ENCODE assay signal across 18 cellular contexts in the genomic region with DNA sequence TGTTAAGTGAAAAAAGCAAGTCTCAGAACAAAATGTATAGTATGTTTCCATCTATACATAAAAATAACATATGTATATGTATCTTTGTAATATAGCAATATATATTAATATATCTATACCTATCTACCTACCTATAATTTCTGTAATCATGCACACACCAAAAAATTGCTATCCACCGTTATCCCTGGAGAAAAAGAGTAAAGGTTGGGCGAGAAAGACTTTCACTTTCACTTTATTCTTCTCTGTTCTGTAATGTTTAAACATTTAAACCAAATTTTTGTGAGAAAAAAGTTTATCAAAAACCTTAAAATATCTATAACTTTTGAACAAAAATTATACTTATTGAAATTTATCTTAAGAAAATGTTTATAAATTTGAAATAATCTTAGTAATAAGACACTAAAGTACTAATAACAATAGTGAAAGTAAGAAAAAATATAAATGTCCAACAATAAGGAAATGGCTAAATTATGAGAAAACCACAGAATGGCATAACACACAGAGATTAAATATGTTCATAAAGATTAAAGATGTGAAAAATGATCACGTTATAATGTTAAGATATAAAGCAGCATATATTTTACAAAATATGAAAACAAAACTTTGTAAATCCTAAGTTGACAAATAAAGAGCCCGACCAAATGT.
A peak's percentile ranks its signal among the peaks of the same experiment; 100 is the strongest.
DNase-seq lines count a peak whose midpoint lies in the region; ATAC-seq and TF ChIP-seq lines count a peak whose summit lies in the region.
"Had no signal": no experiment of that assay in that cellular context is flagged by ENCODE, and none has a peak within 500 bp of the region (broad histone marks: within the 10 kb centered on the region; RNA-seq: fewer than 3 reads in every experiment).

No MANE protein-coding gene starts in this region.

- no peak overlapping the region for H3K18ac ChIP-seq in mesenchymal stem cell (ENCODE audit: low read depth in 1 of 2, low read length in 2 of 2)

- H3K4ac ChIP-seq in mesenchymal stem cell (ENCODE audit: low read depth in 1 of 2, low read length in 2 of 2): no peak overlapping the region

- no CpG with 5 or more reads among the region's 4 CpGs for WGBS in mesenchymal stem cell

- H3K4me3 Mint-ChIP-seq in activated B cell treated with CpG ODN at 0.5 μM for 24 hours: peak overlapping the region; percentile 48
- H3K4me3 Mint-ChIP-seq in activated CD4-positive, alpha-beta T cell treated with anti-CD3 and anti-CD28 coated beads, Interleukin-2, amount 10 ng/mL, durations not matched to agents 7 days and 5 days: no peak overlapping the region

- no peak overlapping the region for H3K27ac Mint-ChIP-seq in activated B cell treated with CpG ODN at 0.5 μM for 24 hours
- H3K27ac Mint-ChIP-seq in activated CD4-positive, alpha-beta T cell treated with anti-CD3 and anti-CD28 coated beads, Interleukin-2, amount 10 ng/mL, durations not matched to agents 7 days and 5 days: no peak overlapping the region
- H3K27ac Mint-ChIP-seq: brain had no signal

- H2AFZ ChIP-seq in mesenchymal stem cell (ENCODE audit: low read depth, low read length): no peak overlapping the region

- no peak overlapping the region for H3K23ac ChIP-seq in mesenchymal stem cell (ENCODE audit: low read length in 2 of 2)

- no peaks in the 10 kb centered on the region for H3K4me1 Mint-ChIP-seq in activated B cell treated with CpG ODN at 0.5 μM for 24 hours
- H3K4me1 Mint-ChIP-seq in activated CD4-positive, alpha-beta T cell treated with anti-CD3 and anti-CD28 coated beads, Interleukin-2, amount 10 ng/mL, durations not matched to agents 7 days and 5 days: no peaks in the 10 kb centered on the region
- H3K4me1 Mint-ChIP-seq: brain had no signal

- ATAC-seq in HG03378 (IDR thresholded peaks at IDR 0.05; ENCODE audit: unreplicated experiment) (peak; percentile 63), activated B cell treated with CpG ODN at 0.5 μM for 24 hours (ENCODE audit: low read depth) (no peak)
- ATAC-seq: psoas muscle had no signal

- H3K36me3 ChIP-seq in mesenchymal stem cell (ENCODE audit: control insufficient read depth in 1 of 2, insufficient read depth in 2 of 2, low read depth in 1 of 2, low read length in 2 of 2): no peaks in the 10 kb centered on the region

- CTCF ChIA-PET in activated B cell treated with CpG ODN at 0.5 μM for 24 hours (lab: Charles Lee): no interaction called here
- CTCF ChIA-PET in activated CD4-positive, alpha-beta T cell treated with anti-CD3 and anti-CD28 coated beads, Interleukin-2, amount 10 ng/mL, durations not matched to agents 7 days and 5 days (lab: Charles Lee): no interaction called here

- no peaks in the 10 kb centered on the region for H3K27me3 ChIP-seq in mesenchymal stem cell (ENCODE audit: control insufficient read depth in 1 of 2, insufficient read depth in 1 of 2, low read length in 2 of 2)

- H3K14ac ChIP-seq in mesenchymal stem cell (ENCODE audit: low read length in 2 of 2): no peak overlapping the region

- DNase-seq in DMS53 (lab: John Stamatoyannopoulos, UW) (peak; percentile 9), DMS53 treated with DMSO at 0.1 percent for 48 hours (lab: John Stamatoyannopoulos, UW; ENCODE audit: unreplicated experiment) (no peak), activated B cell treated with CpG ODN at 0.5 μM for 24 hours (no peak), mesenchymal stem cell (no peak), midbrain (lab: John Stamatoyannopoulos, UW) (no peak), G401 (ENCODE audit: low spot score) (no peak)
- no peak for DNase-seq in activated CD4-positive, alpha-beta T cell treated with anti-CD3 and anti-CD28 coated beads, Interleukin-2, amount 10 ng/mL, durations not matched to agents 7 days and 5 days
- DNase-seq: activated T-cell treated with anti-CD3 and anti-CD28 coated beads for 4 hours, DMS79, hippocampal formation, IMR-90, NCI-H2029 treated with DMSO at 0.1 percent for 48 hours, psoas muscle, substantia nigra, T-helper 9 cell had no signal

- POLR2A ChIA-PET in activated B cell treated with CpG ODN at 0.5 μM for 24 hours (lab: Charles Lee): no interaction called here
- POLR2A ChIA-PET in activated CD4-positive, alpha-beta T cell treated with anti-CD3 and anti-CD28 coated beads, Interleukin-2, amount 10 ng/mL, durations not matched to agents 7 days and 5 days (lab: Charles Lee): no interaction called here

- H2BK15ac ChIP-seq in mesenchymal stem cell (ENCODE audit: low read depth, poor library complexity, severe bottlenecking): no peak overlapping the region

- H3K79me1 ChIP-seq in mesenchymal stem cell (replicated peaks; ENCODE audit: low read length, poor library complexity, severe bottlenecking): no peaks in the 10 kb centered on the region

- H4K8ac ChIP-seq in mesenchymal stem cell (ENCODE audit: low read length): no peak overlapping the region

- H3K9me3 ChIP-seq in mesenchymal stem cell (ENCODE audit: control insufficient read depth, low read length): no peaks in the 10 kb centered on the region
- H3K9me3 ChIP-seq: psoas muscle had no signal

- no peak overlapping the region for H2BK120ac ChIP-seq in mesenchymal stem cell (ENCODE audit: low read depth, low read length)

- in situ Hi-C loops in G401 (cut with HindIII; ENCODE audit: low sequenced_read_pairs): no loop called here

- H3K4me2 ChIP-seq in mesenchymal stem cell (ENCODE audit: low read length, poor library complexity, severe bottlenecking): no peak overlapping the region

- no peak for TF ChIP-seq CTCF in activated B cell treated with CpG ODN at 0.5 μM for 24 hours (IDR thresholded peaks at IDR 0.05)

- H3K4me3 ChIP-seq in mesenchymal stem cell (ENCODE audit: insufficient read depth in 1 of 2, low read depth in 1 of 2, low read length in 2 of 2): peak overlapping the region in 1 of 2 experiments; percentile 28
- H3K4me3 ChIP-seq: psoas muscle had no signal

- peak overlapping the region; percentile 60 for H3K9ac ChIP-seq in mesenchymal stem cell (ENCODE audit: low read length)

- H4K91ac ChIP-seq in mesenchymal stem cell (ENCODE audit: low read length): no peak overlapping the region

- H3K4me1 ChIP-seq in mesenchymal stem cell (ENCODE audit: control insufficient read depth, insufficient read depth, low read depth, low read length): no peaks in the 10 kb centered on the region
- H3K4me1 ChIP-seq: psoas muscle had no signal

- no peaks in the 10 kb centered on the region for H3K9me3 Mint-ChIP-seq in activated B cell treated with CpG ODN at 0.5 μM for 24 hours
- no peaks in the 10 kb centered on the region for H3K9me3 Mint-ChIP-seq in activated CD4-positive, alpha-beta T cell treated with anti-CD3 and anti-CD28 coated beads, Interleukin-2, amount 10 ng/mL, durations not matched to agents 7 days and 5 days

- no peak overlapping the region for H3K27ac ChIP-seq in mesenchymal stem cell (ENCODE audit: low read length, poor library complexity, severe bottlenecking)
- H3K27ac ChIP-seq: 22Rv1, psoas muscle had no signal

- H3K36me3 Mint-ChIP-seq in activated B cell treated with CpG ODN at 0.5 μM for 24 hours (ENCODE audit: low read depth): no peaks in the 10 kb centered on the region
- H3K36me3 Mint-ChIP-seq in activated CD4-positive, alpha-beta T cell treated with anti-CD3 and anti-CD28 coated beads, Interleukin-2, amount 10 ng/mL, durations not matched to agents 7 days and 5 days (ENCODE audit: low read depth): no peaks in the 10 kb centered on the region
- H3K36me3 Mint-ChIP-seq: brain had no signal

- no peak overlapping the region for H2BK5ac ChIP-seq in mesenchymal stem cell (ENCODE audit: low read depth, low read length, poor library complexity, severe bottlenecking)

- intact Hi-C loops in activated B cell treated with CpG ODN at 0.5 μM for 24 hours (cut with micrococcal nuclease): no loop called here

- H2BK12ac ChIP-seq in mesenchymal stem cell (ENCODE audit: low read length in 2 of 2): no peak overlapping the region

- H3K27me3 Mint-ChIP-seq in activated B cell treated with CpG ODN at 0.5 μM for 24 hours: no peaks in the 10 kb centered on the region
- H3K27me3 Mint-ChIP-seq in activated CD4-positive, alpha-beta T cell treated with anti-CD3 and anti-CD28 coated beads, Interleukin-2, amount 10 ng/mL, durations not matched to agents 7 days and 5 days: peaks cover 6% of the 10 kb centered on the region

- H2AK5ac ChIP-seq in mesenchymal stem cell (ENCODE audit: low read length, severe bottlenecking): no peak overlapping the region
